Comparison of ENCODE assay signal across 10 cellular contexts in the genomic region with DNA sequence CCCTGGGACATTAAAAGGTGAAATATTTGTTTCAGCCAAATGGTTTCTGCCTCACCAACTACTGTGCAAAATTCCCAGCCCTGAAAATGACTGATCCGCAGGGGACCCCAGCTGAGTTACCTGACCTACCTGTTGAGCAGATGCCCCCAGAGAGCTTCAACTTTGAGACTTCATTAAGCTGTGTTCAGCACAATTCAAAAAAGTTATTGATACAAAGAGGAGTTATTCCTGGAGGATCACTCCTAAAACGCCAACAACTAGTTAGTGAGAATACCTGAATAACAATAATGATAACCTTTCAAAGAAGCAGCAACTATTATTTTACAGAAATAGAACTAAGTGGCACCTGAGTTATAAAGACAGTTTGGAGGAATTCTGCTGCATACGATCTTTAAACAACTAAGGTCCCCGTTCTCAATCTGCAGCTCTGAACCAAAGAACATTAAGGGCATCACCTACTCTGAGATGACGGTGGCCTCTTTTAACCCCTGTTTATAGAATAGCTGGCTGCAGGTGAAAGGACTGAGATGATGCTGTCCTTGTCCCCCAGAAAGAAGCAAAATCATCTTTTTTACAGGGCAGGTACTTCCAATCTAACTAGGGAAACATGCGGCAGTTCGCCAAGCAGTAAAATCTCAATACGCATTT. TPM values are rescaled to one million over a fixed set of nuclear protein-coding genes. Genes with fewer than 3 reads are reported as not detected.
DNase-seq lines count a peak whose midpoint lies in the region; ATAC-seq, FAIRE-seq and TF ChIP-seq lines count a peak whose summit lies in the region.
"Had no signal": no experiment of that assay in that cellular context is flagged by ENCODE, and none has a peak within 500 bp of the region (broad histone marks: within the 10 kb centered on the region; RNA-seq: fewer than 3 reads in every experiment).

No MANE protein-coding gene starts in this region.

- FAIRE-seq in urothelium cell line (lab: Jason Lieb, UNC) (no peak), HTR-8/SVneo (lab: Jason Lieb, UNC) (no peak)

- ATAC-seq in left cardiac atrium: no peak

- no peaks in the 10 kb centered on the region for H3K79me1 ChIP-seq in mesenchymal stem cell (replicated peaks; ENCODE audit: low read length, poor library complexity, severe bottlenecking)

- H3K4ac ChIP-seq in mesenchymal stem cell (ENCODE audit: low read depth in 1 of 2, low read length in 2 of 2): no peak overlapping the region

- no peak overlapping the region for H2AK5ac ChIP-seq in mesenchymal stem cell (ENCODE audit: low read length, severe bottlenecking)

- 75% methylated on average over 7 of the region's 8 CpGs for WGBS in mesenchymal stem cell

- H3K4me1 ChIP-seq in right atrium auricular region: peaks cover 0 to 8% of the 10 kb centered on the region in 2 donors
- H3K4me1 ChIP-seq in adipocyte (ENCODE audit: control insufficient read depth, insufficient read depth, low read length): peaks cover 8% of the 10 kb centered on the region
- peaks cover 5% of the 10 kb centered on the region for H3K4me1 ChIP-seq in mesenchymal stem cell (ENCODE audit: control insufficient read depth, insufficient read depth, low read depth, low read length)

- no peak overlapping the region for H3K14ac ChIP-seq in mesenchymal stem cell (ENCODE audit: low read length in 2 of 2)

- no peak overlapping the region for H2BK15ac ChIP-seq in mesenchymal stem cell (ENCODE audit: low read depth, poor library complexity, severe bottlenecking)

- H2BK120ac ChIP-seq in mesenchymal stem cell (ENCODE audit: low read depth, low read length): no peak overlapping the region

- H4K91ac ChIP-seq in mesenchymal stem cell (ENCODE audit: low read length): no peak overlapping the region

- no peak overlapping the region for H2BK5ac ChIP-seq in mesenchymal stem cell (ENCODE audit: low read depth, low read length, poor library complexity, severe bottlenecking)

- no peak overlapping the region for H4K8ac ChIP-seq in mesenchymal stem cell (ENCODE audit: low read length)

- no peak overlapping the region for H3K9ac ChIP-seq in adipocyte (ENCODE audit: low read length)
- H3K9ac ChIP-seq in mesenchymal stem cell (ENCODE audit: low read length): peak overlapping the region; percentile 63

- no peak overlapping the region for H3K18ac ChIP-seq in mesenchymal stem cell (ENCODE audit: low read depth in 1 of 2, low read length in 2 of 2)

- H3K27me3 ChIP-seq in right atrium auricular region: no peaks in the 10 kb centered on the region
- peaks cover 22% of the 10 kb centered on the region for H3K27me3 ChIP-seq in adipocyte (replicated peaks; ENCODE audit: control insufficient read depth, insufficient read depth, low read length)
- H3K27me3 ChIP-seq in mesenchymal stem cell (ENCODE audit: control insufficient read depth in 1 of 2, insufficient read depth in 1 of 2, low read length in 2 of 2): peaks cover 12 to 30% of the 10 kb centered on the region in 2 experiments

- H3K23ac ChIP-seq in mesenchymal stem cell (ENCODE audit: low read length in 2 of 2): no peak overlapping the region

- H3K27ac ChIP-seq in right atrium auricular region (no peak overlapping the region), mesenchymal stem cell (ENCODE audit: low read length, poor library complexity, severe bottlenecking) (no peak overlapping the region)

- no peak overlapping the region for H2AFZ ChIP-seq in mesenchymal stem cell (ENCODE audit: low read depth, low read length)

- TF ChIP-seq CTCF in right atrium auricular region (IDR thresholded peaks at IDR 0.05): no peak

- DNase-seq in right atrium auricular region (ENCODE audit: low spot score) (no peak), left cardiac atrium (no peak), adipocyte (ENCODE audit: low read depth) (no peak), mesenchymal stem cell (no peak), urothelium cell line (ENCODE audit: low spot score) (peak; percentile 6), NCI-H2081 (lab: John Stamatoyannopoulos, UW) (no peak), HTR-8/SVneo (ENCODE audit: insufficient read length, low spot score) (no peak), NOMO-1 treated with DMSO at 0.1 percent for 48 hours (lab: John Stamatoyannopoulos, UW; ENCODE audit: unreplicated experiment) (no peak)
- DNase-seq: SIG-M5 had no signal

- intact Hi-C loops in left cardiac atrium (cut with DNase I): no loop called here

- no peaks in the 10 kb centered on the region for H3K9me3 ChIP-seq in right atrium auricular region
- H3K9me3 ChIP-seq in adipocyte (ENCODE audit: control insufficient read depth, low read length): no peaks in the 10 kb centered on the region
- H3K9me3 ChIP-seq in mesenchymal stem cell (ENCODE audit: control insufficient read depth, low read length): no peaks in the 10 kb centered on the region

- H3K4me3 ChIP-seq in right atrium auricular region: peak overlapping the region; percentile 39 to 54
- peak overlapping the region; percentile 86 for H3K4me3 ChIP-seq in adipocyte (ENCODE audit: low read length)
- peak overlapping the region in 1 of 2 experiments; percentile 85 for H3K4me3 ChIP-seq in mesenchymal stem cell (ENCODE audit: insufficient read depth in 1 of 2, low read depth in 1 of 2, low read length in 2 of 2)

- H3K4me2 ChIP-seq in mesenchymal stem cell (ENCODE audit: low read length, poor library complexity, severe bottlenecking): no peak overlapping the region

- no peaks in the 10 kb centered on the region for H3K36me3 ChIP-seq in right atrium auricular region
- no peaks in the 10 kb centered on the region for H3K36me3 ChIP-seq in adipocyte (ENCODE audit: control insufficient read depth, insufficient read depth, low read length, severe bottlenecking)
- no peaks in the 10 kb centered on the region for H3K36me3 ChIP-seq in mesenchymal stem cell (ENCODE audit: control insufficient read depth in 1 of 2, insufficient read depth in 2 of 2, low read depth in 1 of 2, low read length in 2 of 2)

- H2BK12ac ChIP-seq in mesenchymal stem cell (ENCODE audit: low read length in 2 of 2): no peak overlapping the region

RNA-seq across cellular contexts. Expression of a gene that starts 0.7 kb away (rescaled TPM):
- total RNA-seq in right atrium auricular region (not detected), left cardiac atrium (not detected)
- 0.03 TPM for polyA plus RNA-seq in mesenchymal stem cell (2013, experiment 1 of 2)
- polyA plus RNA-seq in mesenchymal stem cell (2013, experiment 2 of 2): 0.01 TPM
- total RNA-seq: lung microvascular endothelial cell had no signal
